8 cellular contexts compared by ENCODE assay signal in the genomic region with DNA sequence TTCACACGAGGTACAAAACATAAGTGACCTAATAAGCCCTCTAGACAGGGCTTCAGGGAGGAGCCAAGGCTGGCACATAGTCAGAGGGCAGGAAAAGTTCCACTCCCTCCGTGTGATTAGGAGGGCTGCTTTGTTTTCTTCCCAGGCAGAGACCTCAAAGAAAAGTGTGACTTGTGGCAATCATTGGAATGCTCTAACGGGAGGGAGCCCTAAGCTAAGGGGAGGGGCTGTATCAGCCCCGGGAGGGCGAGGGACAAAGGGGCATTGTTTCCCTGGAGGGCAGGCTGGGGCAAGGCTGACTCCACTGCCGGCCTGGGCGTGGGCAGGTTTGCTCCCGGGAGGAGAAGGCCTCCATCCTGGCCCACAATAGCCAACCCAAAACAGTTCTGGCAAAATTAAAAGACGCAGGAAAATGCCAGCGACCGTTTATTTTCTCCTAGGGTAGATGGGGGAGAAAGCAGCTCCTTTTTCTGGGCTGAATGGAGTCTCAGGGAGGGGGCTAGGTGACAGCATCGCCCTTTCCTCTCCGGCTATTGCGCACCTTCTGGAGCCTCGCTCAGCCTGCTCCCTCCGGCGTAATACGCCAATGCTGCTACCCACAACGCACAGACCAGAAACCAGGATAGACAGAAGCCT.
DNase-seq lines count a peak whose midpoint lies in the region; ATAC-seq, FAIRE-seq and TF ChIP-seq lines count a peak whose summit lies in the region.

No MANE protein-coding gene starts in this region.

- peak overlapping the region; percentile 89 for H3K4me3 Mint-ChIP-seq in activated naive CD8-positive, alpha-beta T cell

- peaks cover 39% of the 10 kb centered on the region for H3K4me1 Mint-ChIP-seq in activated naive CD8-positive, alpha-beta T cell (ENCODE audit: low read depth)

- H3K36me3 Mint-ChIP-seq in activated naive CD8-positive, alpha-beta T cell: no peaks in the 10 kb centered on the region

- no peak for TF ChIP-seq POLR2A in H54 (IDR thresholded peaks at IDR 0.05; ENCODE audit: low read depth, low read length)

- DNase-seq in H54 (ENCODE audit: insufficient read length, low spot score) (peak; percentile 34), hypothalamus (lab: John Stamatoyannopoulos, UW) (peak in 40 of 51 donors; percentile 19 to 86 (median 52)), putamen (ENCODE audit: low spot score) (peak; percentile 88), cortex of kidney (lab: John Stamatoyannopoulos, UW) (no peak), NCI-H1694 (lab: John Stamatoyannopoulos, UW) (no peak), cerebellar cortex (ENCODE audit: low spot score) (no peak)

- peaks cover 1% of the 10 kb centered on the region for H3K27me3 Mint-ChIP-seq in activated naive CD8-positive, alpha-beta T cell

- FAIRE-seq in H54 (lab: Jason Lieb, UNC): peak; percentile 43

- no peaks in the 10 kb centered on the region for H3K9me3 Mint-ChIP-seq in activated naive CD8-positive, alpha-beta T cell (ENCODE audit: low read depth)

- H3K27ac Mint-ChIP-seq in activated naive CD8-positive, alpha-beta T cell: peak overlapping the region; percentile 29

- ATAC-seq in GM21737 (IDR thresholded peaks at IDR 0.05; ENCODE audit: unreplicated experiment): no peak

Comparison
In these comparisons a context has a peak if more than half of its experiments do, and no peak if none do; other contexts are left out.
1. DNase-seq: peak in H54 (single experiment), hypothalamus (40 of 51) and putamen (single experiment); none in cortex of kidney (single experiment), NCI-H1694 (single experiment) and cerebellar cortex (single experiment).